1 cellular context compared by ENCODE assay signal in genomic region chr11:118434553-118435232, GRCh38.
TF ChIP-seq lines count a peak whose summit lies in the region.

No MANE protein-coding gene starts in this region.

TF ChIP-seq in K562, 482 proteins besides CTCF, POLR2A, EP300 and RAD21 (continued from another document and continues in another):
- TF ChIP-seq ZNF76 (CRISPR knock-in tag; IDR thresholded peaks at IDR 0.05; ENCODE audit: borderline replicate concordance) (no peak), MNT (conservative IDR thresholded peaks at IDR 0.05) (peak in 1 of 2 experiments; percentile 42; a peak in 2 of 4 replicates), ATF4 (CRISPR knock-in tag; IDR thresholded peaks at IDR 0.05) (no peak), GATA2 (CRISPR knock-in tag; IDR thresholded peaks at IDR 0.05) (0 out of 2 replicates have a peak, but pooled peaks have one; percentile 17), GABPB2 (CRISPR knock-in tag; conservative IDR thresholded peaks at IDR 0.05) (no peak), ZNF518B (CRISPR knock-in tag; IDR thresholded peaks at IDR 0.05) (no peak), STAG1 (CRISPR knock-in tag; IDR thresholded peaks at IDR 0.05; ENCODE audit: borderline replicate concordance) (peak; percentile 12; the same call in 1 of the 2 replicates), AFF4 (CRISPR knock-in tag; IDR thresholded peaks at IDR 0.05) (no peak), HOMEZ (CRISPR knock-in tag; IDR thresholded peaks at IDR 0.05) (no peak), GATAD2B (IDR thresholded peaks at IDR 0.05; ENCODE audit: borderline replicate concordance) (no peak), ZNF395 (CRISPR knock-in tag; IDR thresholded peaks at IDR 0.05) (no peak), JUNB (CRISPR knock-in tag; conservative IDR thresholded peaks at IDR 0.05) (no peak), ZC3H11A (IDR thresholded peaks at IDR 0.05; ENCODE audit: low read depth, low read length) (no peak), ZBTB7A (IDR thresholded peaks at IDR 0.05; ENCODE audit: borderline replicate concordance, control insufficient read depth, low read depth, low read length) (peak; percentile 76; the same call in 1 of the 2 replicates), CTBP1 (IDR thresholded peaks at IDR 0.05; ENCODE audit: borderline replicate concordance) (0 out of 2 replicates have a peak, but pooled peaks have one; percentile 45), MAX (CRISPR knock-in tag; IDR thresholded peaks at IDR 0.05) (peak; percentile 49; the same call in 1 of the 2 replicates), L3MBTL2 (IDR thresholded peaks at IDR 0.05) (peak; percentile 44; the same call in 1 of the 2 replicates), ZNF77 (CRISPR knock-in tag; IDR thresholded peaks at IDR 0.05) (no peak), ZNF609 (CRISPR knock-in tag; IDR thresholded peaks at IDR 0.05; ENCODE audit: borderline replicate concordance) (no peak), E2F6 (IDR thresholded peaks at IDR 0.05; ENCODE audit: borderline replicate concordance in 1 of 2, extremely low read depth in 1 of 2, insufficient read depth in 1 of 2, insufficient read length in 1 of 2, low read depth in 1 of 2, low read length in 1 of 2, poor library complexity in 1 of 2, severe bottlenecking in 1 of 2) (peak; percentile 3 to 13), ZFX (CRISPR knock-in tag; IDR thresholded peaks at IDR 0.05) (no peak), IRF1 (CRISPR knock-in tag; IDR thresholded peaks at IDR 0.05; ENCODE audit: borderline replicate concordance) (no peak), FOXJ2 (tag; IDR thresholded peaks at IDR 0.05) (no peak), ZNF24 (IDR thresholded peaks at IDR 0.05) (peak; percentile 37; the same call in 1 of the 2 replicates), ARID4B (CRISPR knock-in tag; IDR thresholded peaks at IDR 0.05) (peak; percentile 76; the same call in 1 of the 2 replicates), EHMT2 (IDR thresholded peaks at IDR 0.05) (peak; percentile 94)
